ENCODE assay signal across 28 cellular contexts in the genomic region with DNA sequence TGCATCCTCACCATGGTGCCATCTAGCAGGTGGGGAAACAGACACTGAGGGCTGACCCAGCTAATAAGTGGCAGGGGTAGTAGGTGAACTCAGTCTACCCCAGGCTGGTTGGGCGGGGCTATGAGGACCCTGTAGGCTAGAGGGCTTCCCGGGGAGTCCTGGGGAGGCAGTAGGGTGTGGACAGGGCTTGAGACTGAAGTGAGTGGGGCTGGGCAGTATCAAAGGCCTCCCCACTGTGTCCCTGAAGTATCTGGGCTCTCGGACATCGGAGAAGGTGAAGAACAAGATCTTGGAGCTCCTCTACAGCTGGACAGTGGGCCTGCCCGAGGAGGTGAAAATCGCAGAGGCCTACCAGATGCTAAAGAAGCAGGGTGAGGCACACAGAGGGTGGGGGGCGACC. TPM values are rescaled to one million over a fixed set of nuclear protein-coding genes. Genes with fewer than 3 reads are reported as not detected.
"Had no signal": no experiment of that assay in that cellular context is flagged by ENCODE, and none has a peak within 500 bp of the region (broad histone marks: within the 10 kb centered on the region; RNA-seq: fewer than 3 reads in every experiment).

No MANE protein-coding gene starts in this region.

- DNase-seq: activated CD4-positive, alpha-beta T cell treated with anti-CD3 and anti-CD28 coated beads for 4 hours; activated CD4-positive, alpha-beta T cell treated with anti-CD3 and anti-CD28 coated beads, Interleukin-2, amount 50 U/mL, for 4 hours; activated gamma-delta T cell; adrenal gland; aorta; body of pancreas; dorsolateral prefrontal cortex; effector memory CD4-positive, alpha-beta T cell; foreskin fibroblast; heart left ventricle; hypothalamus; immature natural killer cell; midbrain; occipital lobe; right cardiac atrium; stimulated activated CD4-positive, alpha-beta T cell treated with anti-CD3 and anti-CD28 coated beads, Interleukin-2, amount 100 ng/mL, for 48 hours; trophoblast cell had no signal

- H3K27ac ChIP-seq: adrenal gland, body of pancreas, coronary artery, heart left ventricle, thoracic aorta had no signal

- H3K4me1 ChIP-seq: body of pancreas had no signal

- FAIRE-seq: endothelial cell of umbilical vein had no signal

- H3K27me3 ChIP-seq: adrenal gland, body of pancreas, dorsolateral prefrontal cortex, heart left ventricle had no signal

- H3K27me3 Mint-ChIP-seq: activated naive CD4-positive, alpha-beta T cell treated with anti-CD3 and anti-CD28 coated beads, Interleukin-2, amount 50 U/mL, for 24 hours; naive thymus-derived CD8-positive, alpha-beta T cell; stimulated activated naive CD8-positive, alpha-beta T cell treated with anti-CD3 and anti-CD28 coated beads, Interleukin-15, Interleukin-2, amounts not matched to agents 100 ng/mL and 50 ng/mL, for 24 hours had no signal

- H3K27ac Mint-ChIP-seq: activated naive CD4-positive, alpha-beta T cell treated with anti-CD3 and anti-CD28 coated beads, Interleukin-2, amount 50 U/mL, for 24 hours; stimulated activated naive CD8-positive, alpha-beta T cell treated with anti-CD3 and anti-CD28 coated beads, Interleukin-15, Interleukin-2, amounts not matched to agents 100 ng/mL and 50 ng/mL, for 24 hours had no signal

- H3K4me3 ChIP-seq: adrenal gland, body of pancreas, coronary artery, dorsolateral prefrontal cortex, heart left ventricle, thoracic aorta had no signal

- H3K9me3 Mint-ChIP-seq: activated naive CD4-positive, alpha-beta T cell treated with anti-CD3 and anti-CD28 coated beads, Interleukin-2, amount 50 U/mL, for 24 hours; immature natural killer cell; naive thymus-derived CD8-positive, alpha-beta T cell; neural crest cell; stimulated activated naive CD8-positive, alpha-beta T cell treated with anti-CD3 and anti-CD28 coated beads, Interleukin-15, Interleukin-2, amounts not matched to agents 100 ng/mL and 50 ng/mL, for 24 hours had no signal

- H3K4me3 Mint-ChIP-seq: activated naive CD4-positive, alpha-beta T cell treated with anti-CD3 and anti-CD28 coated beads, Interleukin-2, amount 50 U/mL, for 24 hours; immature natural killer cell; naive thymus-derived CD8-positive, alpha-beta T cell; neural crest cell; stimulated activated naive CD8-positive, alpha-beta T cell treated with anti-CD3 and anti-CD28 coated beads, Interleukin-15, Interleukin-2, amounts not matched to agents 100 ng/mL and 50 ng/mL, for 24 hours had no signal

- H3K9me3 ChIP-seq: adrenal gland, body of pancreas, heart left ventricle, thoracic aorta had no signal

RNA-seq across cellular contexts. Expression of a gene that starts 40.1 kb away (rescaled TPM):
- total RNA-seq: cerebellum; endothelial cell of umbilical vein; esophagus mucosa; kidney epithelial cell; naive thymus-derived CD8-positive, alpha-beta T cell; neural crest cell; occipital lobe; pulmonary artery endothelial cell; thoracic aorta had no signal
- polyA plus RNA-seq: endothelial cell of umbilical vein; naive thymus-derived CD8-positive, alpha-beta T cell; right cardiac atrium had no signal
